ENCODE assay signal across 1 cellular context in genomic region chr10:61750943-61751471, GRCh38.
TF ChIP-seq lines count a peak whose summit lies in the region.

No MANE protein-coding gene starts in this region.

TF ChIP-seq in K562, 482 proteins besides CTCF, POLR2A, EP300 and RAD21 (continued from another document and continues in another):
- TF ChIP-seq ZBTB2 (IDR thresholded peaks at IDR 0.05) = no peak
- TF ChIP-seq ZHX1 (conservative IDR thresholded peaks at IDR 0.05; ENCODE audit: low read length) = peak; percentile 86; the same call in 1 of the 2 replicates
- no peak for TF ChIP-seq ZKSCAN3 (CRISPR knock-in tag; IDR thresholded peaks at IDR 0.05)
- no peak for TF ChIP-seq TEAD2 (tag; IDR thresholded peaks at IDR 0.05)
- no peak for TF ChIP-seq LCOR (CRISPR knock-in tag; IDR thresholded peaks at IDR 0.05)
- 0 out of 2 replicates have a peak, but pooled peaks have one; percentile 36 for TF ChIP-seq LEF1 (IDR thresholded peaks at IDR 0.05)
- TF ChIP-seq NFE2 (IDR thresholded peaks at IDR 0.05; ENCODE audit: low read depth) = no peak
- TF ChIP-seq MTA3 (IDR thresholded peaks at IDR 0.05; ENCODE audit: borderline replicate concordance) = peak; percentile 6; the same call in 1 of the 2 replicates
- TF ChIP-seq ZKSCAN1 (IDR thresholded peaks at IDR 0.05; ENCODE audit: low read depth, low read length) = no peak
- TF ChIP-seq ILF3 (IDR thresholded peaks at IDR 0.05; ENCODE audit: borderline replicate concordance) = no peak
- TF ChIP-seq SIN3A (IDR thresholded peaks at IDR 0.05; ENCODE audit: borderline replicate concordance in 2 of 2, control insufficient read depth in 1 of 2, low read depth in 2 of 2, low read length in 2 of 2) = no peak
- TF ChIP-seq GMEB1 (CRISPR knock-in tag; IDR thresholded peaks at IDR 0.05) = no peak
- no peak for TF ChIP-seq SREBF2 (CRISPR knock-in tag; IDR thresholded peaks at IDR 0.05)
- TF ChIP-seq NR2C2 (CRISPR knock-in tag; IDR thresholded peaks at IDR 0.05) = no peak
- TF ChIP-seq NR2C2 (tag; IDR thresholded peaks at IDR 0.05) = no peak
- TF ChIP-seq DLX4 (CRISPR knock-in tag; IDR thresholded peaks at IDR 0.05) = no peak
- TF ChIP-seq HES1 (IDR thresholded peaks at IDR 0.05; ENCODE audit: low read depth) = no peak
- TF ChIP-seq ZBTB12 (CRISPR knock-in tag; IDR thresholded peaks at IDR 0.05) = no peak
- TF ChIP-seq AFF4 (CRISPR knock-in tag; IDR thresholded peaks at IDR 0.05) = no peak
- no peak for TF ChIP-seq RBM14 (IDR thresholded peaks at IDR 0.05; ENCODE audit: borderline replicate concordance, insufficient read depth, low read depth, low read length)
- no peak for TF ChIP-seq ETV6 (IDR thresholded peaks at IDR 0.05; ENCODE audit: borderline replicate concordance in 1 of 2, low read depth in 2 of 2, low read length in 1 of 2)
- no peak for TF ChIP-seq ETV6 (CRISPR knock-in tag; IDR thresholded peaks at IDR 0.05; ENCODE audit: borderline replicate concordance)
- TF ChIP-seq MEF2A (IDR thresholded peaks at IDR 0.05; ENCODE audit: control insufficient read depth, low read depth, low read length) = 0 out of 2 replicates have a peak, but pooled peaks have one; percentile 13
- TF ChIP-seq ZNF239 (CRISPR knock-in tag; IDR thresholded peaks at IDR 0.05) = no peak
- TF ChIP-seq KLF13 (tag; IDR thresholded peaks at IDR 0.05; ENCODE audit: borderline replicate concordance, low read depth) = no peak
- TF ChIP-seq PBX2 (CRISPR knock-in tag; IDR thresholded peaks at IDR 0.05; ENCODE audit: low read depth) = no peak
- peak; percentile 41; the same call in 1 of the 2 replicates for TF ChIP-seq PBX2 (tag; conservative IDR thresholded peaks at IDR 0.05; ENCODE audit: low read depth)
- TF ChIP-seq CTCFL (IDR thresholded peaks at IDR 0.05; ENCODE audit: borderline replicate concordance, insufficient read depth, low read depth, low read length, poor library complexity, severe bottlenecking) = peak; percentile 39
- no peak for TF ChIP-seq ZFPM2 (CRISPR knock-in tag; IDR thresholded peaks at IDR 0.05)
- TF ChIP-seq MAX (CRISPR knock-in tag; IDR thresholded peaks at IDR 0.05) = no peak
- no peak for TF ChIP-seq TGIF2 (CRISPR knock-in tag; IDR thresholded peaks at IDR 0.05)
- no peak for TF ChIP-seq ZFP1 (CRISPR knock-in tag; IDR thresholded peaks at IDR 0.05)
- TF ChIP-seq THRA (IDR thresholded peaks at IDR 0.05) = no peak
- no peak for TF ChIP-seq ZNF282 (CRISPR knock-in tag; IDR thresholded peaks at IDR 0.05)
- TF ChIP-seq SREBF1 (IDR thresholded peaks at IDR 0.05; ENCODE audit: borderline replicate concordance, low read depth, low read length) = no peak
- TF ChIP-seq MXI1 (IDR thresholded peaks at IDR 0.05; ENCODE audit: low read depth, low read length) = no peak
